1 cellular context compared by ENCODE assay signal in genomic region chr5:172770675-172771438, GRCh38.
TF ChIP-seq lines count a peak whose summit lies in the region.

Gene DUSP1 (minus strand): TSS chr5:172771195. CDS start chr5:172770952, 243 bp downstream.

TF ChIP-seq in HepG2, 621 proteins besides CTCF, POLR2A, EP300 and RAD21 (continued from another document and continues in another):
- TF ChIP-seq LRRFIP1 (CRISPR knock-in tag; conservative IDR thresholded peaks at IDR 0.05) (no peak), ZNF383 (CRISPR knock-in tag; IDR thresholded peaks at IDR 0.05; ENCODE audit: borderline replicate concordance) (no peak), ZSCAN5A (CRISPR knock-in tag; IDR thresholded peaks at IDR 0.05; ENCODE audit: borderline replicate concordance) (peak; percentile 90; the same call in 1 of the 2 replicates), ZNF572 (CRISPR knock-in tag; IDR thresholded peaks at IDR 0.05) (no peak), TOPORS (CRISPR knock-in tag; IDR thresholded peaks at IDR 0.05) (peak; percentile 92), RFX5 (IDR thresholded peaks at IDR 0.05; ENCODE audit: low read depth, low read length) (0 out of 2 replicates have a peak, but pooled peaks have one; percentile 41), ZNF775 (CRISPR knock-in tag; IDR thresholded peaks at IDR 0.05; ENCODE audit: borderline replicate concordance) (no peak), SKIL (CRISPR knock-in tag; IDR thresholded peaks at IDR 0.05; ENCODE audit: borderline replicate concordance) (peak; percentile 51), KDM2A (CRISPR knock-in tag; IDR thresholded peaks at IDR 0.05; ENCODE audit: borderline replicate concordance, low read depth) (peak; percentile 88), U2AF1 (optimal IDR thresholded peaks at IDR 0.05; ENCODE audit: low read depth, low read length) (no peak), ZNF335 (CRISPR knock-in tag; IDR thresholded peaks at IDR 0.05) (peak; percentile 82), MATR3 (CRISPR knock-in tag; IDR thresholded peaks at IDR 0.05) (no peak), BRF2 (CRISPR knock-in tag; IDR thresholded peaks at IDR 0.05) (peak; percentile 44; the same call in 1 of the 2 replicates), ZNF496 (CRISPR knock-in tag; IDR thresholded peaks at IDR 0.05; ENCODE audit: insufficient replicate concordance) (no peak), ERF (CRISPR knock-in tag; IDR thresholded peaks at IDR 0.05) (peak; percentile 78), ZNF260 (CRISPR knock-in tag; IDR thresholded peaks at IDR 0.05; ENCODE audit: borderline replicate concordance, low read depth) (no peak), CERS6 (CRISPR knock-in tag; IDR thresholded peaks at IDR 0.05) (no peak), ZNF737 (CRISPR knock-in tag; IDR thresholded peaks at IDR 0.05; ENCODE audit: borderline replicate concordance) (0 out of 2 replicates have a peak, but pooled peaks have one; percentile 71), CHD4 (IDR thresholded peaks at IDR 0.05; ENCODE audit: borderline replicate concordance, low read length) (no peak), ZMAT3 (CRISPR knock-in tag; conservative IDR thresholded peaks at IDR 0.05) (peak; percentile 87; the same call in 1 of the 2 replicates), HOMEZ (CRISPR knock-in tag; IDR thresholded peaks at IDR 0.05; ENCODE audit: low read depth) (0 out of 2 replicates have a peak, but pooled peaks have one; percentile 25), ZEB1 (IDR thresholded peaks at IDR 0.05; ENCODE audit: insufficient replicate concordance, low read depth) (no peak), MED13 (CRISPR knock-in tag; IDR thresholded peaks at IDR 0.05) (peak; percentile 16; the same call in 1 of the 2 replicates), ZNF562 (CRISPR knock-in tag; IDR thresholded peaks at IDR 0.05; ENCODE audit: borderline replicate concordance) (peak; percentile 45; the same call in 1 of the 2 replicates), ZNF570 (CRISPR knock-in tag; IDR thresholded peaks at IDR 0.05; ENCODE audit: borderline replicate concordance) (no peak), ZNF792 (CRISPR knock-in tag; IDR thresholded peaks at IDR 0.05) (0 out of 2 replicates have a peak, but pooled peaks have one; percentile 43), HNRNPUL1 (IDR thresholded peaks at IDR 0.05; ENCODE audit: low read depth, low read length) (no peak), THYN1 (CRISPR knock-in tag; IDR thresholded peaks at IDR 0.05; ENCODE audit: borderline replicate concordance, low read depth) (0 out of 2 replicates have a peak, but pooled peaks have one; percentile 56), AGO2 (optimal IDR thresholded peaks at IDR 0.05; ENCODE audit: low read depth, low read length) (peak; percentile 97), KDM6A (CRISPR knock-in tag; IDR thresholded peaks at IDR 0.05; ENCODE audit: low read depth) (no peak), ZNF816 (CRISPR knock-in tag; IDR thresholded peaks at IDR 0.05; ENCODE audit: borderline replicate concordance) (peak; percentile 97), ZNF780A (CRISPR knock-in tag; IDR thresholded peaks at IDR 0.05) (peak; percentile 84), BATF2 (CRISPR knock-in tag; IDR thresholded peaks at IDR 0.05) (peak; percentile 78), GATAD2A (CRISPR knock-in tag; IDR thresholded peaks at IDR 0.05) (peak; percentile 41), NCOA5 (CRISPR knock-in tag; IDR thresholded peaks at IDR 0.05) (no peak), ZNF556 (CRISPR knock-in tag; IDR thresholded peaks at IDR 0.05; ENCODE audit: borderline replicate concordance) (no peak), RBAK (CRISPR knock-in tag; IDR thresholded peaks at IDR 0.05) (peak; percentile 77; the same call in 1 of the 2 replicates), ZNF776 (CRISPR knock-in tag; IDR thresholded peaks at IDR 0.05) (peak; percentile 64; the same call in 1 of the 2 replicates), ZNF350 (CRISPR knock-in tag; IDR thresholded peaks at IDR 0.05; ENCODE audit: borderline replicate concordance, low read depth) (peak; percentile 76), POGK (CRISPR knock-in tag; conservative IDR thresholded peaks at IDR 0.05) (0 out of 2 replicates have a peak, but pooled peaks have one; percentile 40), ZNF768 (CRISPR knock-in tag; IDR thresholded peaks at IDR 0.05) (peak; percentile 54; the same call in 1 of the 2 replicates), POLR2AphosphoS2 (IDR thresholded peaks at IDR 0.05; ENCODE audit: low read depth, low read length) (peak; percentile 99), ATF4 (CRISPR knock-in tag; IDR thresholded peaks at IDR 0.05) (peak in 1 of 2 experiments; percentile 51; a peak in 1 of 4 replicates), NFAT5 (CRISPR knock-in tag; IDR thresholded peaks at IDR 0.05) (peak; percentile 53; the same call in 1 of the 2 replicates)
